In the genomic region with DNA sequence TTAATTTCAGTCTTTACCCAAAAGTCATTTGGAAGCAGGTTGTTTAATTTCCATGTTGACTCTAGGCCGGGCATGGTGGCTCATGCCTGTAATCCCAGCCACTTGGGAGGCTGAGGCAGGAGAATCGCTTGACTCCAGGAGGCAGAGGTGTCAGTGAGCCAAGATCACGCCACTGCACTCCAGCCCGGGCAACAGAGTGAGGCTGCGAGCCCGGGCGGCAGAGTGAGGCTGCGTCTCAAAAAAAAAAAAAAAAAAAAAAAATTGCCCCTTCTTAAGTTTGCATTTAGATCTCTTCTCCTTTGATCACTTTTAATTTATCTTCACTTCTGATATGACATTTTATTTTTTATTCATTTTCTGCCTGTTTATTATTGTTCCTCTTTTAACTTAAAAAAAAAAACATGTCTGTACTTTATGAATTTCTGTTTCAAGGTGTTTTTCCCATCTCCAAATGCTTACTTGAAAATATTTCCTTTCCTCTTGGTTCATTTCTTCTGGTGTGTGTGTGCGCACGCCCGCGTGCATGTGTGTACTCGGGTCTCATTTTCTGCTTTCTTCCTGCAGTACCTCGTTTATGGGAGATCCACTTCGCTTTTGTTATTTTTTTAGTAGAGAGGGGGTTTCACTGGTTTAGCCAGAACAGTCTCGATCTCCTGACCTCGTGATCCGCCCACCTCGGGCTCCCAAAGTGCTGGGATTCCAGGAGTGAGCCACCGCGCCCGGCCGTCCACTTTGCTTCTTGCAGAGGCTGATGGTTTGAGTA, we compare ENCODE assay signal across 11 cellular contexts. TPM values are rescaled to one million over a fixed set of nuclear protein-coding genes. Genes with fewer than 3 reads are reported as not detected.
A peak's percentile ranks its signal among the peaks of the same experiment; 100 is the strongest.
DNase-seq lines count a peak whose midpoint lies in the region; FAIRE-seq and TF ChIP-seq lines count a peak whose summit lies in the region.
"Not testable (repeated sequence)": the region's sequence is repeated elsewhere in the genome, so short reads cannot be mapped to it uniquely, and the experiment has no call there.
"Had no signal": no experiment of that assay in that cellular context is flagged by ENCODE, and none has a peak within 500 bp of the region (broad histone marks: within the 10 kb centered on the region; RNA-seq: fewer than 3 reads in every experiment).

No MANE protein-coding gene starts in this region.

- not testable (repeated sequence) for H3K27ac Mint-ChIP-seq in activated CD4-positive, alpha-beta T cell treated with anti-CD3 and anti-CD28 coated beads, Interleukin-2, amount 10 ng/mL, durations not matched to agents 7 days and 5 days; neural progenitor cell

- H3K4me1 ChIP-seq in OCI-LY3 (ENCODE audit: low read length); colonic mucosa; keratinocyte (ENCODE audit: control insufficient read depth, extremely low read depth, insufficient read depth, low read length); neural progenitor cell: not testable (repeated sequence)

- H3K36me3 Mint-ChIP-seq in activated CD4-positive, alpha-beta T cell treated with anti-CD3 and anti-CD28 coated beads, Interleukin-2, amount 10 ng/mL, durations not matched to agents 7 days and 5 days (ENCODE audit: low read depth); neural progenitor cell: not testable (repeated sequence)

- dilution Hi-C loops in keratinocyte (cut with MboI; ENCODE audit: extremely low pct_ligation_motif_present, low sequenced_read_pairs) = not testable (repeated sequence)

- CTCF ChIA-PET in activated CD4-positive, alpha-beta T cell treated with anti-CD3 and anti-CD28 coated beads, Interleukin-2, amount 10 ng/mL, durations not matched to agents 7 days and 5 days (lab: Charles Lee) = interaction anchor here (1.1 to 1.3 kb wide), 2 partner anchors 11 to 172 kb away, joined by 4 to 5 read pairs; no protein-coding TSS in a partner anchor

- H3K36me3 ChIP-seq in OCI-LY3 (replicated peaks; ENCODE audit: low read depth, low read length); colonic mucosa; keratinocyte (ENCODE audit: control insufficient read depth in 2 of 2, extremely low read depth in 1 of 2, insufficient read depth in 2 of 2, low read length in 2 of 2); neural progenitor cell: not testable (repeated sequence)

- DNase-seq in activated CD4-positive, alpha-beta T cell treated with anti-CD3 and anti-CD28 coated beads, Interleukin-2, amount 10 ng/mL, durations not matched to agents 7 days and 5 days = peak; percentile 8
- DNase-seq in colonic mucosa = peak; percentile 35
- not testable (repeated sequence) for DNase-seq in keratinocyte (ENCODE audit: low read depth, low spot score)
- peak; percentile 20 for DNase-seq in neural progenitor cell (ENCODE audit: low spot score)
- DNase-seq in stimulated activated CD4-positive, alpha-beta T cell treated with anti-CD3 and anti-CD28 coated beads, Interleukin-4, amount 100 ng/mL, for 1 hour = peak; percentile 4

- intact Hi-C loops in colonic mucosa (cut with DNase I) = not testable (repeated sequence)

- POLR2A ChIA-PET in activated CD4-positive, alpha-beta T cell treated with anti-CD3 and anti-CD28 coated beads, Interleukin-2, amount 10 ng/mL, durations not matched to agents 7 days and 5 days (lab: Charles Lee) = not testable (repeated sequence)

- not testable (repeated sequence) for H4K20me1 ChIP-seq in OCI-LY3 (ENCODE audit: insufficient read depth, low read length); keratinocyte (ENCODE audit: control insufficient read depth, extremely low read depth, insufficient read depth, low read length); neural progenitor cell (ENCODE audit: low read depth)

- H3K27me3 Mint-ChIP-seq in activated CD4-positive, alpha-beta T cell treated with anti-CD3 and anti-CD28 coated beads, Interleukin-2, amount 10 ng/mL, durations not matched to agents 7 days and 5 days; neural progenitor cell (ENCODE audit: insufficient read depth, low read depth): not testable (repeated sequence)

- H3K9me1 ChIP-seq in keratinocyte (ENCODE audit: control insufficient read depth, extremely low read depth, insufficient read depth, low read length) = not testable (repeated sequence)

- TF ChIP-seq CTCF in 22Rv1 (IDR thresholded peaks at IDR 0.05) = peak; percentile 31
- 0 out of 3 replicates have a peak, but pooled peaks have one; percentile 3 for TF ChIP-seq CTCF in GM12872 (IDR thresholded peaks at IDR 0.05; ENCODE audit: insufficient read depth, low read depth, low read length)
- not testable (repeated sequence) for TF ChIP-seq CTCF in OCI-LY3 (IDR thresholded peaks at IDR 0.05; ENCODE audit: low read depth, low read length); colonic mucosa (IDR thresholded peaks at IDR 0.05); keratinocyte (optimal IDR thresholded peaks at IDR 0.05 in 1 of 3, IDR thresholded peaks at IDR 0.05 in 1 of 3, conservative IDR thresholded peaks at IDR 0.05 in 1 of 3; ENCODE audit: extremely low read depth in 1 of 3, insufficient read depth in 2 of 3, low read length in 3 of 3)
- peak; percentile 5 for TF ChIP-seq CTCF in neural progenitor cell (IDR thresholded peaks at IDR 0.05)

- H3K4me3 ChIP-seq in OCI-LY3 (ENCODE audit: low read length) = peak overlapping the region; percentile 24
- not testable (repeated sequence) for H3K4me3 ChIP-seq in colonic mucosa; keratinocyte (ENCODE audit: control insufficient read depth in 2 of 3, extremely low read depth in 1 of 3, insufficient read depth in 2 of 3, low read depth in 1 of 3, low read length in 3 of 3); neural progenitor cell

- not testable (repeated sequence) for H3F3A ChIP-seq in neural progenitor cell (ENCODE audit: low read depth)

- H3K27ac ChIP-seq in 22Rv1 = peak overlapping the region; percentile 46
- H3K27ac ChIP-seq in OCI-LY3 (ENCODE audit: low read length); colonic mucosa; keratinocyte (ENCODE audit: control insufficient read depth, insufficient read depth, low read length); neural progenitor cell: not testable (repeated sequence)

- H3K79me2 ChIP-seq in OCI-LY3 (ENCODE audit: low read length); keratinocyte (ENCODE audit: control insufficient read depth, insufficient read depth, low read length); neural progenitor cell (ENCODE audit: low read depth): not testable (repeated sequence)

- H2AFZ ChIP-seq in OCI-LY3 (ENCODE audit: low read depth, low read length); neural progenitor cell (replicated peaks): not testable (repeated sequence)
- peak overlapping the region; percentile 54 for H2AFZ ChIP-seq in keratinocyte (ENCODE audit: control insufficient read depth, low read length)

- not testable (repeated sequence) for H3K4me1 Mint-ChIP-seq in activated CD4-positive, alpha-beta T cell treated with anti-CD3 and anti-CD28 coated beads, Interleukin-2, amount 10 ng/mL, durations not matched to agents 7 days and 5 days; neural progenitor cell

- not testable (repeated sequence) for H3K9me3 ChIP-seq in OCI-LY3 (ENCODE audit: insufficient read depth, low read length); colonic mucosa; keratinocyte (ENCODE audit: control insufficient read depth, low read depth, low read length); neural progenitor cell (ENCODE audit: low read depth)

- not testable (repeated sequence) for H3K9ac ChIP-seq in OCI-LY3 (ENCODE audit: low read length); colonic mucosa (ENCODE audit: low read depth in 2 of 2, low read length in 2 of 2); keratinocyte (ENCODE audit: control insufficient read depth, extremely low read depth, insufficient read depth, low read length); neural progenitor cell

- not testable (repeated sequence) for FAIRE-seq in keratinocyte (lab: Jason Lieb, UNC)

- H3K27me3 ChIP-seq in OCI-LY3 (ENCODE audit: low read depth, low read length) (peaks cover 18% of the 10 kb centered on the region), colonic mucosa (peaks cover 12% of the 10 kb centered on the region)
- not testable (repeated sequence) for H3K27me3 ChIP-seq in keratinocyte (ENCODE audit: control insufficient read depth, extremely low read depth, insufficient read depth, low read length); neural progenitor cell

- not testable (repeated sequence) for H3K4me3 Mint-ChIP-seq in activated CD4-positive, alpha-beta T cell treated with anti-CD3 and anti-CD28 coated beads, Interleukin-2, amount 10 ng/mL, durations not matched to agents 7 days and 5 days; neural progenitor cell

- H3K9me3 Mint-ChIP-seq in activated CD4-positive, alpha-beta T cell treated with anti-CD3 and anti-CD28 coated beads, Interleukin-2, amount 10 ng/mL, durations not matched to agents 7 days and 5 days; neural progenitor cell: not testable (repeated sequence)

- H3K4me2 ChIP-seq in OCI-LY3 (ENCODE audit: low read length) = peak overlapping the region; percentile 48
- peak overlapping the region; percentile 60 for H3K4me2 ChIP-seq in keratinocyte (ENCODE audit: control insufficient read depth, extremely low read depth, insufficient read depth, low read depth, low read length)
- not testable (repeated sequence) for H3K4me2 ChIP-seq in neural progenitor cell

RNA-seq across cellular contexts. Expression of gene IZUMO2, which starts 26.3 kb away (rescaled TPM):
- not detected for total RNA-seq in activated CD4-positive, alpha-beta T cell treated with anti-CD3 and anti-CD28 coated beads, Interleukin-2, amount 10 ng/mL, durations not matched to agents 7 days and 5 days
- total RNA-seq in colonic mucosa = under 1 TPM in 1 of 2 donors, not detected in 1; 0.49 TPM
- not detected in 3 replicates for polyA plus RNA-seq in keratinocyte
- not detected for polyA plus RNA-seq in keratinocyte (2011; ENCODE audit: low read depth)
- polyA plus RNA-seq in keratinocyte (2011; cell fraction: cytosol; rRNA removed) = not detected in 2 replicates
- not detected in 2 replicates for polyA plus RNA-seq in keratinocyte (2011; cell fraction: nucleus; rRNA removed)
- not detected in 2 replicates for polyA plus RNA-seq in keratinocyte (2012; ENCODE audit: low replicate concordance)
- polyA minus RNA-seq in keratinocyte = not detected in 3 replicates
- polyA minus RNA-seq in keratinocyte (2011; cell fraction: cytosol; rRNA and poly(A)+ RNA removed) = not detected
- polyA minus RNA-seq in keratinocyte (2011; cell fraction: nucleus; rRNA and poly(A)+ RNA removed) = not detected in 2 replicates
- total RNA-seq in neural progenitor cell (ENCODE audit: low replicate concordance) = not detected in 2 replicates
- total RNA-seq: cardiac muscle cell, esophagus squamous epithelium, glomerular endothelial cell had no signal
- polyA plus RNA-seq: cardiac muscle cell had no signal
